Comparison of ENCODE assay signal across 39 cellular contexts in genomic region chr9:17764306-17764705, GRCh38.
"Had no signal": no experiment of that assay in that cellular context is flagged by ENCODE, and none has a peak within 500 bp of the region (broad histone marks: within the 10 kb centered on the region; RNA-seq: fewer than 3 reads in every experiment).

No MANE protein-coding gene starts in this region.

- H3K27ac Mint-ChIP-seq: activated naive CD4-positive, alpha-beta T cell treated with anti-CD3 and anti-CD28 coated beads for 36 hours; activated naive CD4-positive, alpha-beta T cell treated with anti-CD3 and anti-CD28 coated beads, Interleukin-2, amount 10 ng/mL, durations not matched to agents 7 days and 5 days; activated naive CD4-positive, alpha-beta T cell treated with anti-CD3 and anti-CD28 coated beads, Interleukin-2, amount 50 U/mL, for 24 hours; activated naive CD4-positive, alpha-beta T cell treated with anti-CD3 and anti-CD28 coated beads, Interleukin-2, amount 50 U/mL, for 72 hours; activated naive CD8-positive, alpha-beta T cell; activated naive CD8-positive, alpha-beta T cell treated with anti-CD3 and anti-CD28 coated beads for 36 hours; activated naive CD8-positive, alpha-beta T cell treated with anti-CD3 and anti-CD28 coated beads, Interleukin-2, amount 10 ng/mL, durations not matched to agents 7 days and 5 days; activated naive CD8-positive, alpha-beta T cell treated with anti-CD3 and anti-CD28 coated beads, Interleukin-2, amount 50 U/mL, for 24 hours; activated T-cell treated with anti-CD3 and anti-CD28 coated beads, Interleukin-2, amount 50 U/mL, for 24 hours; activated T-cell treated with anti-CD3 and anti-CD28 coated beads, Interleukin-2, amount 50 U/mL, for 72 hours; activated T-helper 1 cell treated with anti-CD3 and anti-CD28 coated beads, Interleukin-12 subunit alpha, Interleukin-12 subunit beta, Interleukin-2, Interleukin-4 antibody, amounts not matched to agents 30 ng/mL and 10 ng/mL and 1 ng/mL, durations not matched to agents 14 hours and 24 hours and 36 hours; activated T-helper 17 cell treated with anti-CD3 and anti-CD28 coated beads, Interleukin-2, amount 50 U/mL, for 72 hours; activated T-helper 2 cell treated with anti-CD3 and anti-CD28 coated beads, Interferon-gamma antibody, Interleukin-2, Interleukin-4, amounts not matched to agents 10 μg/mL and 5 μg/mL and 100 μg/mL, durations not matched to agents 14 hours and 24 hours and 36 hours; brain had no signal

- H3K9me3 ChIP-seq: adrenal gland, ascending aorta, body of pancreas, breast epithelium had no signal

- H3K36me3 ChIP-seq: adrenal gland, ascending aorta, brain microvascular endothelial cell, breast epithelium, cardiac muscle cell had no signal

- DNase-seq: activated effector memory CD4-positive, alpha-beta T cell treated with anti-CD3 and anti-CD28 coated beads, Interleukin-2, amount 50 U/mL, for 16 hours; activated effector memory CD4-positive, alpha-beta T cell treated with Interleukin-2 at 50 U/mL for 16 hours; activated gamma-delta T cell; activated gamma-delta T cell treated with Interleukin-2 at 50 U/mL for 16 hours; activated naive CD4-positive, alpha-beta T cell; activated naive CD4-positive, alpha-beta T cell treated with anti-CD3 and anti-CD28 coated beads for 36 hours; activated naive CD4-positive, alpha-beta T cell treated with anti-CD3 and anti-CD28 coated beads, Interleukin-2, amount 10 ng/mL, durations not matched to agents 7 days and 5 days; activated naive CD4-positive, alpha-beta T cell treated with anti-CD3 and anti-CD28 coated beads, Interleukin-2, amount 50 U/mL, for 16 hours; activated naive CD4-positive, alpha-beta T cell treated with Interleukin-2 at 50 U/mL for 16 hours; activated naive CD8-positive, alpha-beta T cell treated with anti-CD3 and anti-CD28 coated beads for 36 hours; activated naive CD8-positive, alpha-beta T cell treated with anti-CD3 and anti-CD28 coated beads, Interleukin-2, amount 10 ng/mL, durations not matched to agents 7 days and 5 days; activated naive CD8-positive, alpha-beta T cell treated with anti-CD3 and anti-CD28 coated beads, Interleukin-2, amount 50 U/mL, for 24 hours; activated T-cell treated with anti-CD3 and anti-CD28 coated beads for 4 hours; activated T-cell treated with anti-CD3 and anti-CD28 coated beads, Interleukin-2, amount 50 U/mL, for 1 hour; activated T-cell treated with anti-CD3 and anti-CD28 coated beads, Interleukin-2, amount 50 U/mL, for 24 hours; activated T-cell treated with anti-CD3 and anti-CD28 coated beads, Interleukin-2, amount 50 U/mL, for 4 hours; activated T-cell treated with anti-CD3 and anti-CD28 coated beads, Interleukin-2, amount 50 U/mL, for 48 hours; activated T-cell treated with anti-CD3 and anti-CD28 coated beads, Interleukin-2, amount 50 U/mL, for 72 hours; adrenal gland; amniotic stem cell; amygdala; anterior cingulate cortex; aorta; body of pancreas; brain microvascular endothelial cell; caudate nucleus; central memory CD4-positive, alpha-beta T cell; cerebellar nuclear complex had no signal

- H3K27me3 Mint-ChIP-seq: activated naive CD4-positive, alpha-beta T cell treated with anti-CD3 and anti-CD28 coated beads, Interleukin-2, amount 10 ng/mL, durations not matched to agents 7 days and 5 days; activated naive CD4-positive, alpha-beta T cell treated with anti-CD3 and anti-CD28 coated beads, Interleukin-2, amount 50 U/mL, for 24 hours; activated naive CD8-positive, alpha-beta T cell; activated naive CD8-positive, alpha-beta T cell treated with anti-CD3 and anti-CD28 coated beads for 36 hours; activated naive CD8-positive, alpha-beta T cell treated with anti-CD3 and anti-CD28 coated beads, Interleukin-2, amount 10 ng/mL, durations not matched to agents 7 days and 5 days; activated naive CD8-positive, alpha-beta T cell treated with anti-CD3 and anti-CD28 coated beads, Interleukin-2, amount 50 U/mL, for 24 hours; activated T-cell treated with anti-CD3 and anti-CD28 coated beads, Interleukin-2, amount 50 U/mL, for 24 hours; activated T-helper 17 cell treated with anti-CD3 and anti-CD28 coated beads, Interleukin-2, amount 50 U/mL, for 72 hours; brain; central memory CD8-positive, alpha-beta T cell had no signal

- H3K36me3 Mint-ChIP-seq: activated naive CD4-positive, alpha-beta T cell treated with anti-CD3 and anti-CD28 coated beads, Interleukin-2, amount 10 ng/mL, durations not matched to agents 7 days and 5 days; activated naive CD4-positive, alpha-beta T cell treated with anti-CD3 and anti-CD28 coated beads, Interleukin-2, amount 50 U/mL, for 24 hours; activated naive CD4-positive, alpha-beta T cell treated with anti-CD3 and anti-CD28 coated beads, Interleukin-2, amount 50 U/mL, for 72 hours; activated naive CD8-positive, alpha-beta T cell; activated naive CD8-positive, alpha-beta T cell treated with anti-CD3 and anti-CD28 coated beads for 36 hours; activated naive CD8-positive, alpha-beta T cell treated with anti-CD3 and anti-CD28 coated beads, Interleukin-2, amount 10 ng/mL, durations not matched to agents 7 days and 5 days; brain had no signal

- H3K4me1 Mint-ChIP-seq: activated naive CD4-positive, alpha-beta T cell treated with anti-CD3 and anti-CD28 coated beads, Interleukin-2, amount 10 ng/mL, durations not matched to agents 7 days and 5 days; activated naive CD4-positive, alpha-beta T cell treated with anti-CD3 and anti-CD28 coated beads, Interleukin-2, amount 50 U/mL, for 24 hours; activated naive CD8-positive, alpha-beta T cell treated with anti-CD3 and anti-CD28 coated beads for 36 hours; activated naive CD8-positive, alpha-beta T cell treated with anti-CD3 and anti-CD28 coated beads, Interleukin-2, amount 10 ng/mL, durations not matched to agents 7 days and 5 days; activated naive CD8-positive, alpha-beta T cell treated with anti-CD3 and anti-CD28 coated beads, Interleukin-2, amount 50 U/mL, for 24 hours; activated T-helper 17 cell treated with anti-CD3 and anti-CD28 coated beads, Interleukin-2, amount 50 U/mL, for 72 hours; central memory CD8-positive, alpha-beta T cell had no signal

- H3K9me3 Mint-ChIP-seq: activated naive CD8-positive, alpha-beta T cell treated with anti-CD3 and anti-CD28 coated beads for 36 hours; activated naive CD8-positive, alpha-beta T cell treated with anti-CD3 and anti-CD28 coated beads, Interleukin-2, amount 10 ng/mL, durations not matched to agents 7 days and 5 days; activated naive CD8-positive, alpha-beta T cell treated with anti-CD3 and anti-CD28 coated beads, Interleukin-2, amount 50 U/mL, for 24 hours; activated T-cell treated with anti-CD3 and anti-CD28 coated beads, Interleukin-2, amount 50 U/mL, for 24 hours; activated T-cell treated with anti-CD3 and anti-CD28 coated beads, Interleukin-2, amount 50 U/mL, for 4 hours; activated T-helper 1 cell treated with anti-CD3 and anti-CD28 coated beads, Interleukin-12 subunit alpha, Interleukin-12 subunit beta, Interleukin-2, Interleukin-4 antibody, amounts not matched to agents 30 ng/mL and 10 ng/mL and 1 ng/mL, durations not matched to agents 14 hours and 24 hours and 36 hours; activated T-helper 17 cell treated with anti-CD3 and anti-CD28 coated beads, Interleukin-2, amount 50 U/mL, for 72 hours; activated T-helper 2 cell treated with anti-CD3 and anti-CD28 coated beads, Interferon-gamma antibody, Interleukin-2, Interleukin-4, amounts not matched to agents 10 μg/mL and 5 μg/mL and 100 μg/mL, durations not matched to agents 14 hours and 24 hours and 36 hours; brain had no signal

- ATAC-seq: activated naive CD4-positive, alpha-beta T cell treated with anti-CD3 and anti-CD28 coated beads, Interleukin-2, amount 50 U/mL, for 72 hours; activated naive CD8-positive, alpha-beta T cell treated with anti-CD3 and anti-CD28 coated beads, Interleukin-2, amount 50 U/mL, for 24 hours; activated T-cell treated with anti-CD3 and anti-CD28 coated beads, Interleukin-2, amount 50 U/mL, for 4 hours; activated T-cell treated with anti-CD3 and anti-CD28 coated beads, Interleukin-2, amount 50 U/mL, for 72 hours; activated T-helper 17 cell treated with anti-CD3 and anti-CD28 coated beads, Interleukin-2, amount 50 U/mL, for 72 hours; body of pancreas had no signal

- H3K27me3 ChIP-seq: adrenal gland, ascending aorta, body of pancreas, brain microvascular endothelial cell, breast epithelium, cardiac muscle cell had no signal

- H3K4me3 ChIP-seq: adrenal gland, ascending aorta, body of pancreas, breast epithelium, cardiac muscle cell had no signal

- H3K27ac ChIP-seq: adrenal gland, ascending aorta, body of pancreas, brain microvascular endothelial cell, breast epithelium, cardiac muscle cell had no signal

- H3K4me1 ChIP-seq: adrenal gland, ascending aorta, body of pancreas, breast epithelium had no signal

- H3K4me3 Mint-ChIP-seq: activated naive CD4-positive, alpha-beta T cell treated with anti-CD3 and anti-CD28 coated beads for 36 hours; activated naive CD4-positive, alpha-beta T cell treated with anti-CD3 and anti-CD28 coated beads, Interleukin-2, amount 10 ng/mL, durations not matched to agents 7 days and 5 days; activated naive CD4-positive, alpha-beta T cell treated with anti-CD3 and anti-CD28 coated beads, Interleukin-2, amount 50 U/mL, for 24 hours; activated naive CD8-positive, alpha-beta T cell; activated naive CD8-positive, alpha-beta T cell treated with anti-CD3 and anti-CD28 coated beads for 36 hours; activated naive CD8-positive, alpha-beta T cell treated with anti-CD3 and anti-CD28 coated beads, Interleukin-2, amount 10 ng/mL, durations not matched to agents 7 days and 5 days; activated naive CD8-positive, alpha-beta T cell treated with anti-CD3 and anti-CD28 coated beads, Interleukin-2, amount 50 U/mL, for 24 hours; activated T-cell treated with anti-CD3 and anti-CD28 coated beads, Interleukin-2, amount 50 U/mL, for 24 hours; activated T-cell treated with anti-CD3 and anti-CD28 coated beads, Interleukin-2, amount 50 U/mL, for 4 hours; activated T-cell treated with anti-CD3 and anti-CD28 coated beads, Interleukin-2, amount 50 U/mL, for 72 hours; activated T-helper 1 cell treated with anti-CD3 and anti-CD28 coated beads, Interleukin-12 subunit alpha, Interleukin-12 subunit beta, Interleukin-2, Interleukin-4 antibody, amounts not matched to agents 30 ng/mL and 10 ng/mL and 1 ng/mL, durations not matched to agents 14 hours and 24 hours and 36 hours; activated T-helper 17 cell treated with anti-CD3 and anti-CD28 coated beads, Interleukin-2, amount 50 U/mL, for 72 hours; brain; central memory CD8-positive, alpha-beta T cell had no signal
